Comparison of ENCODE assay signal across 1 cellular context in genomic region chr4:159360549-159360948, GRCh38.
TF ChIP-seq lines count a peak whose summit lies in the region.

No MANE protein-coding gene starts in this region.

TF ChIP-seq in GM12878, 131 proteins besides CTCF, POLR2A, EP300 and RAD21 (continued from another document):
- TF ChIP-seq MAX (IDR thresholded peaks at IDR 0.05; ENCODE audit: low read depth, low read length) (no peak), SUZ12 (IDR thresholded peaks at IDR 0.05; ENCODE audit: unreplicated experiment) (no peak), RFX5 (IDR thresholded peaks at IDR 0.05; ENCODE audit: low read depth, low read length) (no peak), RCOR1 (conservative IDR thresholded peaks at IDR 0.05; ENCODE audit: low read depth, low read length) (no peak), SRF (IDR thresholded peaks at IDR 0.05; ENCODE audit: low read depth in 2 of 2, low read length in 2 of 2) (no peak), RAD51 (IDR thresholded peaks at IDR 0.05) (no peak)
